ENCODE assay signal across 28 cellular contexts in the genomic region with DNA sequence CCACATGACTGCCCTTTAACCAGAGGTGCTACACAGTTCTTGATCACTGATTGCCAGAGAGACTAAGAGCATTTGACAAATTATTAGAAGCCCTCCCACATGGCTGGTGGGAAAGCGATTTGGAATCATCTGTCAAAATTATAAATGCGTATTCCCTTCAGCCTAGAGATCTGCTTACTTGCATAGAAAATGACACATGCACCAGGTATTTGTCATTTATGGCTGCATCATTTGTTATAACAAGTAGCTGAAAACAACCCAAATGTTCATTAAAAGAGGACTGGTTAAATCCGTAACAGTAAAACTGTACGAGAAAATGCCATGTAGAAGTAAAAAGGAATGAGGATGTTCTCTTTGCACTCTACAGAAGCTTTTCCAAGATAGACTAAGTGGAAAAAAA. TPM values are rescaled to one million over a fixed set of nuclear protein-coding genes. Genes with fewer than 3 reads are reported as not detected.
DNase-seq lines count a peak whose midpoint lies in the region; FAIRE-seq and TF ChIP-seq lines count a peak whose summit lies in the region.
"Had no signal": no experiment of that assay in that cellular context is flagged by ENCODE, and none has a peak within 500 bp of the region (broad histone marks: within the 10 kb centered on the region; RNA-seq: fewer than 3 reads in every experiment).

No MANE protein-coding gene starts in this region.

- no peaks in the 10 kb centered on the region for H3K36me3 ChIP-seq in astrocyte (ENCODE audit: insufficient read depth, low read length)
- H3K36me3 ChIP-seq: BE2C, BLaER1 had no signal

- no peaks in the 10 kb centered on the region for H3K79me2 ChIP-seq in astrocyte (ENCODE audit: insufficient read depth, low read length)

- H3K4me2 ChIP-seq in astrocyte (ENCODE audit: low read length) = no peak overlapping the region
- H3K4me2 ChIP-seq: BLaER1 had no signal

- no peaks in the 10 kb centered on the region for H3K4me1 Mint-ChIP-seq in astrocyte (ENCODE audit: low read depth, unreplicated experiment)
- no peaks in the 10 kb centered on the region for H3K4me1 Mint-ChIP-seq in type B pancreatic cell (ENCODE audit: unreplicated experiment)
- H3K4me1 Mint-ChIP-seq in HFFc6 (ENCODE audit: low read depth) = peaks cover 15% of the 10 kb centered on the region

- TF ChIP-seq CTCF in astrocyte (IDR thresholded peaks at IDR 0.05; ENCODE audit: insufficient read depth, low read depth, low read length) (no peak), type B pancreatic cell (conservative IDR thresholded peaks at IDR 0.05) (no peak), HFFc6 (IDR thresholded peaks at IDR 0.05) (no peak), GM20000 (IDR thresholded peaks at IDR 0.05; ENCODE audit: extremely low read depth, missing control alignments) (no peak)

- no peaks in the 10 kb centered on the region for H4K20me1 ChIP-seq in astrocyte (ENCODE audit: insufficient read depth, low read length)
- H4K20me1 ChIP-seq: BLaER1 had no signal

- H3K9me3 Mint-ChIP-seq in astrocyte (ENCODE audit: unreplicated experiment) (no peaks in the 10 kb centered on the region), type B pancreatic cell (no peaks in the 10 kb centered on the region), HFFc6 (no peaks in the 10 kb centered on the region)
- H3K9me3 Mint-ChIP-seq: CD4-positive, alpha-beta memory T cell; CD8-positive, alpha-beta memory T cell had no signal

- H3K4me3 Mint-ChIP-seq in astrocyte (ENCODE audit: unreplicated experiment) (no peak overlapping the region), type B pancreatic cell (no peak overlapping the region), HFFc6 (no peak overlapping the region)
- H3K4me3 Mint-ChIP-seq: CD14-positive monocyte; CD4-positive, alpha-beta memory T cell; CD4-positive, CD25-positive, alpha-beta regulatory T cell; CD8-positive, alpha-beta memory T cell had no signal

- H3K4me3 ChIP-seq in astrocyte (ENCODE audit: insufficient read depth, low read depth, low read length) = no peak overlapping the region
- H3K4me3 ChIP-seq: BLaER1 had no signal

- no peak overlapping the region for H3K27ac ChIP-seq in astrocyte (ENCODE audit: low read depth, low read length)
- H3K27ac ChIP-seq: BLaER1 had no signal

- peaks cover 10% of the 10 kb centered on the region for H3K27me3 Mint-ChIP-seq in astrocyte (ENCODE audit: low read depth, unreplicated experiment)
- H3K27me3 Mint-ChIP-seq in type B pancreatic cell = no peaks in the 10 kb centered on the region
- H3K27me3 Mint-ChIP-seq in HFFc6 (ENCODE audit: insufficient read depth) = peaks cover 14% of the 10 kb centered on the region
- H3K27me3 Mint-ChIP-seq: CD4-positive, CD25-positive, alpha-beta regulatory T cell had no signal

- H3K9me3 ChIP-seq in astrocyte (ENCODE audit: insufficient read depth, low read depth, low read length) = no peaks in the 10 kb centered on the region
- H3K9me3 ChIP-seq: BE2C had no signal

- peaks cover 4% of the 10 kb centered on the region for H3K27me3 ChIP-seq in astrocyte (ENCODE audit: insufficient read depth, low read length)
- H3K27me3 ChIP-seq: BE2C, BLaER1 had no signal

- DNase-seq in M059J (ENCODE audit: low read depth) (peak; percentile 17), astrocyte (ENCODE audit: low read depth) (peak; percentile 85), type B pancreatic cell (ENCODE audit: extremely low spot score, unreplicated experiment) (no peak), HFFc6 (no peak), GM20000 (ENCODE audit: low spot score) (no peak), GM03348 (ENCODE audit: low spot score) (no peak)
- DNase-seq: 8988T; ACHN; BE2C; C1 segment of cervical spinal cord; CD4-positive, alpha-beta memory T cell; CD4-positive, CD25-positive, alpha-beta regulatory T cell; CD8-positive, alpha-beta memory T cell; COR-L47; DMS 273 treated with DMSO at 0.1 percent for 48 hours; DMS153; DMS53; DMS79; DND-41; EL; GDM1 had no signal

- no peaks in the 10 kb centered on the region for H3K4me1 ChIP-seq in astrocyte (ENCODE audit: insufficient read depth, low read length)
- H3K4me1 ChIP-seq: BLaER1 had no signal

- H3K27ac Mint-ChIP-seq in astrocyte (ENCODE audit: unreplicated experiment) (no peak overlapping the region), type B pancreatic cell (peak overlapping the region; percentile 32), HFFc6 (no peak overlapping the region)
- H3K27ac Mint-ChIP-seq: CD14-positive monocyte; CD4-positive, alpha-beta memory T cell; CD4-positive, CD25-positive, alpha-beta regulatory T cell; CD8-positive, alpha-beta memory T cell had no signal

- H2AFZ ChIP-seq in astrocyte (ENCODE audit: low read depth, low read length) = no peak overlapping the region

- H3K36me3 Mint-ChIP-seq in astrocyte (ENCODE audit: low read depth, unreplicated experiment) (no peaks in the 10 kb centered on the region), type B pancreatic cell (no peaks in the 10 kb centered on the region), HFFc6 (ENCODE audit: low read depth) (no peaks in the 10 kb centered on the region)
- H3K36me3 Mint-ChIP-seq: CD14-positive monocyte; CD4-positive, alpha-beta memory T cell; CD4-positive, CD25-positive, alpha-beta regulatory T cell; CD8-positive, alpha-beta memory T cell had no signal

- H3K9ac ChIP-seq in astrocyte (ENCODE audit: low read length) = no peak overlapping the region
- H3K9ac ChIP-seq: BLaER1 had no signal

- no peak for FAIRE-seq in astrocyte (lab: Jason Lieb, UNC)
- FAIRE-seq: A204.1, GM12891, GM19239 had no signal

RNA-seq across cellular contexts. Expression of a gene that starts 21.4 kb away (rescaled TPM):
- total RNA-seq in M059J (2014; rRNA removed; shearing (Covaris generic)) = 0.10 TPM in 1 of 2 replicates, not detected in the other
- total RNA-seq in astrocyte = not detected in 2 replicates
- 2.0 and 3.0 TPM in 2 replicates for total RNA-seq in type B pancreatic cell (ENCODE audit: low replicate concordance)
- not detected for total RNA-seq in HFFc6 (2021; fragmentation: NEBNext Ultra II Directional; extraction: Animal tissue kit (Norgen Biotek cat#: 25700))
- total RNA-seq: CD4-positive, alpha-beta memory T cell; CD4-positive, CD25-positive, alpha-beta regulatory T cell; CD8-positive, alpha-beta memory T cell; Daoy; G401 had no signal

RNA-seq across cellular contexts. Expression of a gene that starts 54.8 kb away (rescaled TPM):
- total RNA-seq in M059J (2014; rRNA removed; shearing (Covaris generic)) = 2.4 and 6.6 TPM in 2 replicates
- 18.0 and 20.9 TPM in 2 replicates for total RNA-seq in astrocyte
- 14.8 and 32.7 TPM in 2 replicates for total RNA-seq in type B pancreatic cell (ENCODE audit: low replicate concordance)
- total RNA-seq in HFFc6 (2021; fragmentation: NEBNext Ultra II Directional; extraction: Animal tissue kit (Norgen Biotek cat#: 25700)) = 1 to 10 TPM; 5.6 to 8.6 (median 6.2) TPM

Comparison
In these comparisons a context has a peak if more than half of its experiments do, and no peak if none do; other contexts are left out.
1. DNase-seq: peak in M059J (single experiment) and astrocyte (single experiment); none in type B pancreatic cell (single experiment), HFFc6 (single experiment), GM20000 (single experiment) and GM03348 (single experiment).